In genomic region chr1:174659823-174660222, GRCh38 we compare ENCODE assay signal across 15 cellular contexts.
DNase-seq lines count a peak whose midpoint lies in the region; ATAC-seq and TF ChIP-seq lines count a peak whose summit lies in the region.
"Had no signal": no experiment of that assay in that cellular context is flagged by ENCODE, and none has a peak within 500 bp of the region (broad histone marks: within the 10 kb centered on the region; RNA-seq: fewer than 3 reads in every experiment).

No MANE protein-coding gene starts in this region.

- CTCF ChIA-PET in PC-9 (lab: Charles Lee): no interaction called here
- CTCF ChIA-PET in activated CD4-positive, alpha-beta T cell treated with anti-CD3 and anti-CD28 coated beads for 36 hours (lab: Charles Lee): no interaction called here

- H3K9me2 ChIP-seq in PC-9 (ENCODE audit: insufficient read depth): no peaks in the 10 kb centered on the region; the same call in 1 of the 2 replicates

- no peaks in the 10 kb centered on the region for H3K79me2 ChIP-seq in PC-9 (ENCODE audit: low read depth)

- peaks cover 3% of the 10 kb centered on the region for H3K36me3 Mint-ChIP-seq in activated CD4-positive, alpha-beta T cell treated with anti-CD3 and anti-CD28 coated beads for 36 hours (ENCODE audit: low read depth)

- no TSS peak for BruUV-seq in PC-9 (replicated peaks; lab: Mats Ljungman, UMichigan)

- POLR2A ChIA-PET in PC-9 (lab: Charles Lee; ENCODE audit: unreplicated experiment): no interaction called here
- POLR2A ChIA-PET in activated CD4-positive, alpha-beta T cell treated with anti-CD3 and anti-CD28 coated beads for 36 hours (lab: Charles Lee): no interaction called here

- H3K9me3 ChIP-seq in PC-9 (ENCODE audit: insufficient read depth, low read depth): no peaks in the 10 kb centered on the region; the same call in 1 of the 2 replicates

- H3K27ac Mint-ChIP-seq in activated CD4-positive, alpha-beta T cell treated with anti-CD3 and anti-CD28 coated beads for 36 hours: no peak overlapping the region
- H3K27ac Mint-ChIP-seq: activated T-helper 2 cell treated with anti-CD3 and anti-CD28 coated beads, Interferon-gamma antibody, Interleukin-2, Interleukin-4, amounts not matched to agents 10 μg/mL and 5 μg/mL and 100 μg/mL, durations not matched to agents 14 hours and 24 hours and 36 hours; H9 had no signal

- no peak overlapping the region for H3K4me2 ChIP-seq in PC-9

- no peaks in the 10 kb centered on the region for H3K9me3 Mint-ChIP-seq in activated CD4-positive, alpha-beta T cell treated with anti-CD3 and anti-CD28 coated beads for 36 hours (ENCODE audit: low read depth)

- no peak overlapping the region for H3K4me3 Mint-ChIP-seq in activated CD4-positive, alpha-beta T cell treated with anti-CD3 and anti-CD28 coated beads for 36 hours
- H3K4me3 Mint-ChIP-seq: H9, immature natural killer cell had no signal

- DNase-seq in EH (ENCODE audit: low read depth) (peak; percentile 11), PC-9 (peak; percentile 2 to 51), epithelial cell of esophagus (ENCODE audit: low read depth) (peak; percentile 96), iris pigment epithelial cell (ENCODE audit: low read depth) (peak; percentile 74), pons (ENCODE audit: low spot score) (no peak), HuH-7 (ENCODE audit: low spot score) (no peak)
- no peak for DNase-seq in activated CD4-positive, alpha-beta T cell treated with anti-CD3 and anti-CD28 coated beads for 36 hours
- DNase-seq: central memory CD4-positive, alpha-beta T cell; erythroblast; H9; immature natural killer cell; NCI-H1048; OCI-M1 had no signal

- intact Hi-C loops in PC-9 (cut with micrococcal nuclease; ENCODE audit: unreplicated experiment): no loop called here
- intact Hi-C loops in activated CD4-positive, alpha-beta T cell treated with anti-CD3 and anti-CD28 coated beads for 36 hours (cut with DNase I, micrococcal nuclease): no loop called here

- H3K27ac ChIP-seq in PC-9: no peak overlapping the region

- no peaks in the 10 kb centered on the region for H3K27me3 ChIP-seq in PC-9 (ENCODE audit: insufficient read depth, low read depth)

- no peaks in the 10 kb centered on the region for H3K27me3 Mint-ChIP-seq in activated CD4-positive, alpha-beta T cell treated with anti-CD3 and anti-CD28 coated beads for 36 hours

- TF ChIP-seq CTCF in PC-9 (conservative IDR thresholded peaks at IDR 0.05) (no peak), epithelial cell of esophagus (IDR thresholded peaks at IDR 0.05; ENCODE audit: insufficient read depth, low read depth, low read length, missing control alignments) (peak; percentile 23)

- H4K20me1 ChIP-seq in PC-9 (ENCODE audit: insufficient read depth): peaks cover 4% of the 10 kb centered on the region; the same call in 1 of the 2 replicates

- no peaks in the 10 kb centered on the region for H3K4me1 Mint-ChIP-seq in activated CD4-positive, alpha-beta T cell treated with anti-CD3 and anti-CD28 coated beads for 36 hours

- H3F3A ChIP-seq in PC-9 (ENCODE audit: insufficient read depth, low read depth): no peaks in the 10 kb centered on the region

- H3K4me3 ChIP-seq in PC-9 (no peak overlapping the region), epithelial cell of esophagus (ENCODE audit: low read length) (no peak overlapping the region)

- H2AFZ ChIP-seq in PC-9: no peak overlapping the region

- no peaks in the 10 kb centered on the region for H3K36me3 ChIP-seq in PC-9 (ENCODE audit: low read depth)

- H3K4me1 ChIP-seq in PC-9 (replicated peaks; ENCODE audit: insufficient read depth): no peaks in the 10 kb centered on the region

- no peak for ATAC-seq in activated CD4-positive, alpha-beta T cell treated with anti-CD3 and anti-CD28 coated beads for 36 hours
- ATAC-seq in HG02981 (IDR thresholded peaks at IDR 0.05; ENCODE audit: unreplicated experiment): no peak

Comparison
In these comparisons a context has a peak if more than half of its experiments do, and no peak if none do; other contexts are left out.
1. DNase-seq: peak in EH (single experiment), PC-9 (2 of 2), epithelial cell of esophagus (single experiment) and iris pigment epithelial cell (single experiment); none in pons (single experiment), HuH-7 (single experiment) and activated CD4-positive, alpha-beta T cell treated with anti-CD3 and anti-CD28 coated beads for 36 hours (single experiment).